ENCODE assay signal across 19 cellular contexts in genomic region chr3:43959498-43960447, GRCh38.
DNase-seq lines count a peak whose midpoint lies in the region; ATAC-seq lines count a peak whose summit lies in the region.
"Had no signal": no experiment of that assay in that cellular context is flagged by ENCODE, and none has a peak within 500 bp of the region (broad histone marks: within the 10 kb centered on the region; RNA-seq: fewer than 3 reads in every experiment).

No MANE protein-coding gene starts in this region.

- H3K4me1 Mint-ChIP-seq in activated CD4-positive, alpha-beta T cell treated with anti-CD3 and anti-CD28 coated beads, Interleukin-2, amount 10 ng/mL, durations not matched to agents 24 days and 14 days: peaks cover 3% of the 10 kb centered on the region
- peaks cover 3% of the 10 kb centered on the region for H3K4me1 Mint-ChIP-seq in activated CD4-positive, alpha-beta T cell treated with anti-CD3 and anti-CD28 coated beads, Interleukin-2, amount 10 ng/mL, durations not matched to agents 7 days and 5 days
- H3K4me1 Mint-ChIP-seq: CD4-positive, CD25-positive, alpha-beta regulatory T cell had no signal

- peak; percentile 38 for DNase-seq in activated CD4-positive, alpha-beta T cell treated with anti-CD3 and anti-CD28 coated beads, Interleukin-2, amount 10 ng/mL, durations not matched to agents 24 days and 14 days
- no peak for DNase-seq in activated CD4-positive, alpha-beta T cell treated with anti-CD3 and anti-CD28 coated beads, Interleukin-2, amount 10 ng/mL, durations not matched to agents 7 days and 5 days
- peak; percentile 68 to 87 for DNase-seq in NCI-H524 (lab: John Stamatoyannopoulos, UW)
- peak; percentile 30 for DNase-seq in iPS-NIHi11 (ENCODE audit: low spot score)
- DNase-seq in NCI-H1930 (lab: John Stamatoyannopoulos, UW): no peak
- no peak for DNase-seq in medulla oblongata (ENCODE audit: extremely low spot score)
- no peak for DNase-seq in middle frontal gyrus (ENCODE audit: extremely low spot score, low spot score)
- DNase-seq: activated CD4-positive, alpha-beta T cell treated with anti-CD3 and anti-CD28 coated beads for 1 hour; activated CD8-positive, alpha-beta T cell treated with anti-CD3 and anti-CD28 coated beads, Interleukin-2, amount 10 ng/mL, durations not matched to agents 7 days and 5 days; CD4-positive, CD25-positive, alpha-beta regulatory T cell; cortex of kidney; HFFc6; NCI-H1694; stimulated activated naive CD4-positive, alpha-beta T cell had no signal

- H3K36me3 Mint-ChIP-seq in activated CD4-positive, alpha-beta T cell treated with anti-CD3 and anti-CD28 coated beads, Interleukin-2, amount 10 ng/mL, durations not matched to agents 24 days and 14 days (ENCODE audit: low read depth): no peaks in the 10 kb centered on the region
- no peaks in the 10 kb centered on the region for H3K36me3 Mint-ChIP-seq in activated CD4-positive, alpha-beta T cell treated with anti-CD3 and anti-CD28 coated beads, Interleukin-2, amount 10 ng/mL, durations not matched to agents 7 days and 5 days (ENCODE audit: low read depth)
- H3K36me3 Mint-ChIP-seq: activated naive CD8-positive, alpha-beta T cell; CD4-positive, CD25-positive, alpha-beta regulatory T cell had no signal

- CTCF ChIA-PET in activated CD4-positive, alpha-beta T cell treated with anti-CD3 and anti-CD28 coated beads, Interleukin-2, amount 10 ng/mL, durations not matched to agents 7 days and 5 days (lab: Charles Lee): no interaction called here

- ATAC-seq in HG02884 (IDR thresholded peaks at IDR 0.05; ENCODE audit: unreplicated experiment): no peak
- ATAC-seq: activated CD8-positive, alpha-beta T cell treated with anti-CD3 and anti-CD28 coated beads, Interleukin-2, amount 10 ng/mL, durations not matched to agents 7 days and 5 days; esophagus mucosa; sciatic nerve had no signal

- intact Hi-C loops in activated CD4-positive, alpha-beta T cell treated with anti-CD3 and anti-CD28 coated beads, Interleukin-2, amount 10 ng/mL, durations not matched to agents 24 days and 14 days (cut with micrococcal nuclease): no loop called here

- no peak overlapping the region for H3K4me3 Mint-ChIP-seq in activated CD4-positive, alpha-beta T cell treated with anti-CD3 and anti-CD28 coated beads, Interleukin-2, amount 10 ng/mL, durations not matched to agents 24 days and 14 days
- no peak overlapping the region for H3K4me3 Mint-ChIP-seq in activated CD4-positive, alpha-beta T cell treated with anti-CD3 and anti-CD28 coated beads, Interleukin-2, amount 10 ng/mL, durations not matched to agents 7 days and 5 days
- H3K4me3 Mint-ChIP-seq: activated CD8-positive, alpha-beta T cell treated with anti-CD3 and anti-CD28 coated beads, Interleukin-2, amount 10 ng/mL, durations not matched to agents 7 days and 5 days; activated naive CD8-positive, alpha-beta T cell; CD4-positive, CD25-positive, alpha-beta regulatory T cell; HFFc6; T-helper 1 cell treated with Interleukin-12 subunit alpha and Interleukin-12 subunit beta and Interleukin-4 antibody, amounts not matched to agents 30 μg/mL and 1 μg/mL, for 36 hours had no signal

- H3K27me3 Mint-ChIP-seq in activated CD4-positive, alpha-beta T cell treated with anti-CD3 and anti-CD28 coated beads, Interleukin-2, amount 10 ng/mL, durations not matched to agents 24 days and 14 days: peaks cover 30% of the 10 kb centered on the region
- peaks cover 24% of the 10 kb centered on the region for H3K27me3 Mint-ChIP-seq in activated CD4-positive, alpha-beta T cell treated with anti-CD3 and anti-CD28 coated beads, Interleukin-2, amount 10 ng/mL, durations not matched to agents 7 days and 5 days

- no peak overlapping the region for H3K27ac Mint-ChIP-seq in activated CD4-positive, alpha-beta T cell treated with anti-CD3 and anti-CD28 coated beads, Interleukin-2, amount 10 ng/mL, durations not matched to agents 24 days and 14 days
- H3K27ac Mint-ChIP-seq in activated CD4-positive, alpha-beta T cell treated with anti-CD3 and anti-CD28 coated beads, Interleukin-2, amount 10 ng/mL, durations not matched to agents 7 days and 5 days: no peak overlapping the region
- H3K27ac Mint-ChIP-seq: activated CD8-positive, alpha-beta T cell treated with anti-CD3 and anti-CD28 coated beads, Interleukin-2, amount 10 ng/mL, durations not matched to agents 7 days and 5 days; activated naive CD8-positive, alpha-beta T cell; CD4-positive, CD25-positive, alpha-beta regulatory T cell; HFFc6; T-helper 1 cell treated with Interleukin-12 subunit alpha and Interleukin-12 subunit beta and Interleukin-4 antibody, amounts not matched to agents 30 μg/mL and 1 μg/mL, for 36 hours had no signal

- POLR2A ChIA-PET in activated CD4-positive, alpha-beta T cell treated with anti-CD3 and anti-CD28 coated beads, Interleukin-2, amount 10 ng/mL, durations not matched to agents 7 days and 5 days (lab: Charles Lee): no interaction called here

- H3K9me3 Mint-ChIP-seq in activated CD4-positive, alpha-beta T cell treated with anti-CD3 and anti-CD28 coated beads, Interleukin-2, amount 10 ng/mL, durations not matched to agents 24 days and 14 days: no peaks in the 10 kb centered on the region
- no peaks in the 10 kb centered on the region for H3K9me3 Mint-ChIP-seq in activated CD4-positive, alpha-beta T cell treated with anti-CD3 and anti-CD28 coated beads, Interleukin-2, amount 10 ng/mL, durations not matched to agents 7 days and 5 days
- H3K9me3 Mint-ChIP-seq: CD4-positive, CD25-positive, alpha-beta regulatory T cell; HFFc6; T-helper 1 cell treated with Interleukin-12 subunit alpha and Interleukin-12 subunit beta and Interleukin-4 antibody, amounts not matched to agents 30 μg/mL and 1 μg/mL, for 36 hours had no signal

Comparison
In these comparisons a context has a peak if more than half of its experiments do, and no peak if none do; other contexts are left out.
1. DNase-seq: peak in activated CD4-positive, alpha-beta T cell treated with anti-CD3 and anti-CD28 coated beads, Interleukin-2, amount 10 ng/mL, durations not matched to agents 24 days and 14 days (single experiment), NCI-H524 (2 of 2) and iPS-NIHi11 (single experiment); none in activated CD4-positive, alpha-beta T cell treated with anti-CD3 and anti-CD28 coated beads, Interleukin-2, amount 10 ng/mL, durations not matched to agents 7 days and 5 days (single experiment), NCI-H1930 (0 of 2), medulla oblongata (single experiment) and middle frontal gyrus (single experiment).